Comparison of ENCODE assay signal across 8 cellular contexts in the genomic region with DNA sequence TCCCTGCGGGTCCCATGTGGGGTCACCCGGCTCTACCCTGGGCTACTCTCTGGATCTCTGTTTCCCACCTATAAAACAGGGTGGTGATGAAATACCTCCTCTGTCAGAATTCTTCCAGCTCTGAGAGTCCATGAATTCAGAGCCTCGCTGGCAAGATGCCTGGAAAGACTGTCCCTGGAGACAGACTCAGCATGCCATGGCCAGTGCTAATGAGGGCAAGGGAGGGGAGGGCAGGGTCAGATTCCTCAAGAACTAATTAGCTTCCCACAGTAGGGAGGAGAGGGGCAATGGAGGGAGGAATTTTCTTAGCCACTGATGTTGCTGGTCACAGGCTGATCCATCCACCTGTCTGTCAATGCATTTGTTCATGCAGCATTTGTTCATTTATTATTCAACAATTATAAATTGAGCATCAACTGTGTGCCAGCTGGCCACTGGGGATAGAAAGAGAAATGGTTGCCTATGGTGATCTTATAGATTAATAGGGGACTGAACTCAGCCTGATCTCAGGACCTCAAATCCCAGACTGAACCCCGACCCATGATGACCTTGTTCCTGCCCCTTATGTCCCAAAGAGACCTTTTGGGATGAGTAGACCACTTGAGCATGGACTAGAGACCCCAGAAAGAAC. TPM values are rescaled to one million over a fixed set of nuclear protein-coding genes. Genes with fewer than 3 reads are reported as not detected.
DNase-seq lines count a peak whose midpoint lies in the region; ATAC-seq, FAIRE-seq and TF ChIP-seq lines count a peak whose summit lies in the region.

No MANE protein-coding gene starts in this region.

- no peak overlapping the region for H3K4me3 Mint-ChIP-seq in endothelial cell (ENCODE audit: unreplicated experiment)

- H3K4me3 ChIP-seq in foreskin fibroblast (ENCODE audit: low read depth in 1 of 2, low read length in 2 of 2): no peak overlapping the region
- no peak overlapping the region for H3K4me3 ChIP-seq in psoas muscle

- H3K27ac Mint-ChIP-seq in endothelial cell (ENCODE audit: unreplicated experiment): no peak overlapping the region

- 28 to 38% (median 34%) methylated on average over 4 of the region's 4 CpGs for WGBS in psoas muscle, 3 donors

- peaks cover 93% of the 10 kb centered on the region for H3K4me1 ChIP-seq in psoas muscle

- H3K9me3 ChIP-seq in psoas muscle: no peaks in the 10 kb centered on the region

- TF ChIP-seq CTCF in foreskin fibroblast (IDR thresholded peaks at IDR 0.05; ENCODE audit: low read depth, low read length) (no peak), psoas muscle (IDR thresholded peaks at IDR 0.05) (no peak), endothelial cell (IDR thresholded peaks at IDR 0.05; ENCODE audit: unreplicated experiment) (no peak)

- DNase-seq in Daoy (ENCODE audit: low read depth) (peak; percentile 89), RCC 7860 (ENCODE audit: low spot score) (peak; percentile 71), foreskin fibroblast (peak; percentile 87 to 94), psoas muscle (peak; percentile 76 to 87), RKO (ENCODE audit: low spot score) (no peak), endothelial cell (ENCODE audit: low spot score) (no peak)

- peaks cover 13% of the 10 kb centered on the region for H3K27me3 Mint-ChIP-seq in endothelial cell (ENCODE audit: unreplicated experiment)

- H3K36me3 Mint-ChIP-seq in endothelial cell (ENCODE audit: low read depth, unreplicated experiment): peaks cover 23% of the 10 kb centered on the region

- H3K36me3 ChIP-seq in psoas muscle (ENCODE audit: insufficient read depth in 1 of 2, low read depth in 1 of 2): peaks cover 0 to 22% of the 10 kb centered on the region in 2 donors

- H3K27me3 ChIP-seq in psoas muscle (ENCODE audit: insufficient read depth in 3 of 3, low read length in 2 of 3): no peaks in the 10 kb centered on the region

- intact Hi-C loops in psoas muscle (cut with DNase I): loop anchor here in 1 of 2 donors (5.0 kb wide), 1 partner anchor 53 kb away; no protein-coding TSS in a partner anchor

- FAIRE-seq in RCC 7860 (lab: Jason Lieb, UNC): peak; percentile 86

- no peaks in the 10 kb centered on the region for H3K9me3 Mint-ChIP-seq in endothelial cell (ENCODE audit: unreplicated experiment)

- ATAC-seq in psoas muscle (peak in 2 of 4 donors; percentile 15 to 16), HG02763 (IDR thresholded peaks at IDR 0.05; ENCODE audit: unreplicated experiment) (no peak), GM21528 (IDR thresholded peaks at IDR 0.05; ENCODE audit: low FRiP score, unreplicated experiment) (no peak)

- H3K4me1 Mint-ChIP-seq in endothelial cell (ENCODE audit: unreplicated experiment): peaks cover 13% of the 10 kb centered on the region

- peak overlapping the region; percentile 89 for H3K27ac ChIP-seq in psoas muscle

RNA-seq across cellular contexts. Expression of gene SYNPO, which starts 4.7 kb away (rescaled TPM):
- 4.5 and 5.4 TPM in 2 replicates for total RNA-seq in Daoy (2014; rRNA removed; shearing (Covaris generic))
- 100 to 1,000 TPM; 447 to 745 (median 673) TPM for total RNA-seq in psoas muscle
- 100 to 1,000 TPM; 136 to 855 (median 503) TPM for polyA plus RNA-seq in psoas muscle
- total RNA-seq in endothelial cell (ENCODE audit: unreplicated experiment): 94.3 TPM

RNA-seq across cellular contexts. Expression of gene MYOZ3, which starts 15.9 kb away (rescaled TPM):
- 0.09 TPM in 1 of 2 replicates, not detected in the other for total RNA-seq in Daoy (2014; rRNA removed; shearing (Covaris generic))
- total RNA-seq in psoas muscle (100 to 1,000 TPM in 1 of 4 donors, 10 to 100 TPM in 3; 29.7 to 110 (median 31.7) TPM), endothelial cell (ENCODE audit: unreplicated experiment) (12.0 TPM)
- polyA plus RNA-seq in psoas muscle: 10 to 100 TPM in 2 of 3 donors, 1 to 10 TPM in 1; 3.0 to 14.5 (median 14.5) TPM

RNA-seq across cellular contexts. Expression of gene RBM22, which starts 55.7 kb away (rescaled TPM):
- total RNA-seq in Daoy (2014; rRNA removed; shearing (Covaris generic)): 51.4 and 51.9 TPM in 2 replicates
- total RNA-seq in psoas muscle (10 to 100 TPM; 23.5 to 28.6 (median 27.3) TPM), endothelial cell (ENCODE audit: unreplicated experiment) (54.5 TPM)
- polyA plus RNA-seq in psoas muscle: 10 to 100 TPM; 17.2 to 29.9 (median 21.1) TPM

Comparison
In these comparisons a context has a peak if more than half of its experiments do, and no peak if none do; other contexts are left out.
1. DNase-seq: peak in Daoy (single experiment), RCC 7860 (single experiment), foreskin fibroblast (2 of 2) and psoas muscle (2 of 2); none in RKO (single experiment) and endothelial cell (single experiment).
2. RNA of gene SYNPO, which starts 4.7 kb away (total RNA-seq): 447 to 745 TPM in psoas muscle and 94.3 TPM in endothelial cell (single experiment); 4.5 to 5.4 TPM in Daoy; every median in the first group is over 10 times any median in the second.
3. RNA of gene MYOZ3, which starts 15.9 kb away (total RNA-seq): 29.7 to 110 TPM in psoas muscle and 12.0 TPM in endothelial cell (single experiment); 0.09 TPM in Daoy; every median in the first group is over 10 times any median in the second.